Comparison of ENCODE assay signal across 8 cellular contexts in genomic region chr19:39335168-39335567, GRCh38. TPM values are rescaled to one million over a fixed set of nuclear protein-coding genes. Genes with fewer than 3 reads are reported as not detected.
DNase-seq lines count a peak whose midpoint lies in the region; ATAC-seq and TF ChIP-seq lines count a peak whose summit lies in the region.

No MANE protein-coding gene starts in this region.

- H2BK15ac ChIP-seq in neuronal stem cell (ENCODE audit: low read length): peak overlapping the region; percentile 37

- H2AK5ac ChIP-seq in neuronal stem cell (ENCODE audit: low read depth, low read length): no peak overlapping the region

- H2AFZ ChIP-seq in neuronal stem cell (ENCODE audit: low read length): peak overlapping the region; percentile 81

- peak overlapping the region; percentile 97 for H3K14ac ChIP-seq in neuronal stem cell (ENCODE audit: low read length)

- no peak overlapping the region for H3K23ac ChIP-seq in neuronal stem cell (ENCODE audit: low read depth, low read length, poor library complexity)

- TF ChIP-seq CTCF in DOHH2 (IDR thresholded peaks at IDR 0.05; ENCODE audit: low read depth, low read length, poor library complexity, severe bottlenecking): no peak
- no peak for TF ChIP-seq CTCF in HL-60 (IDR thresholded peaks at IDR 0.05; ENCODE audit: insufficient read depth, low read length)

- peak overlapping the region; percentile 39 for H2BK5ac ChIP-seq in neuronal stem cell (ENCODE audit: low read length)

- H3K4me3 ChIP-seq in DOHH2 (ENCODE audit: low read length) (peak overlapping the region; percentile 90), HL-60 (replicated peaks; ENCODE audit: insufficient read depth, low read length) (peak overlapping the region; percentile 84), neuronal stem cell (ENCODE audit: low read length in 2 of 2) (no peak overlapping the region)

- peaks cover 16% of the 10 kb centered on the region for H3F3A ChIP-seq in DOHH2 (ENCODE audit: control insufficient read depth, insufficient read depth)

- no peak overlapping the region for H4K91ac ChIP-seq in neuronal stem cell (ENCODE audit: low read depth, low read length, poor library complexity)

- DNase-seq in HL-60 (ENCODE audit: low read depth in 1 of 2, low spot score in 1 of 2): peak in 1 of 2 experiments; percentile 37
- DNase-seq in neuronal stem cell (ENCODE audit: low spot score): no peak
- no peak for DNase-seq in epidermal melanocyte (ENCODE audit: insufficient read length, low spot score)
- DNase-seq in EL: no peak
- no peak for DNase-seq in NCI-H774 (lab: John Stamatoyannopoulos, UW)

- H4K20me1 ChIP-seq in DOHH2 (ENCODE audit: control insufficient read depth, insufficient read depth, low read depth, low read length): no peaks in the 10 kb centered on the region

- peak overlapping the region; percentile 23 for H4K8ac ChIP-seq in neuronal stem cell (ENCODE audit: low read depth, low read length)

- no CpG with 5 or more reads among the region's 6 CpGs for WGBS in neuronal stem cell (ENCODE audit: extremely low coverage in 2 of 2, insufficient read length in 2 of 2, insufficient replicate concordance in 1 of 2), 2 donors

- ATAC-seq in HG03460 (IDR thresholded peaks at IDR 0.05; ENCODE audit: unreplicated experiment): no peak

- H2BK12ac ChIP-seq in neuronal stem cell (ENCODE audit: low read length): peak overlapping the region; percentile 16

- no peak overlapping the region for H2BK120ac ChIP-seq in neuronal stem cell (ENCODE audit: low read depth, low read length)

- H3K9me3 ChIP-seq in DOHH2 (ENCODE audit: control insufficient read depth, insufficient read depth, low read length) (no peaks in the 10 kb centered on the region), neuronal stem cell (replicated peaks in 1 of 2; ENCODE audit: control insufficient read depth in 2 of 2, insufficient read depth in 1 of 2, low read depth in 1 of 2, low read length in 2 of 2) (no peaks in the 10 kb centered on the region)

- H3K4ac ChIP-seq in neuronal stem cell (ENCODE audit: low read length): peak overlapping the region; percentile 76

- no peak overlapping the region for H3K9ac ChIP-seq in neuronal stem cell (ENCODE audit: low read depth, low read length, poor library complexity)

- H3K9me2 ChIP-seq in DOHH2 (replicated peaks; ENCODE audit: control insufficient read depth, low read length): no peaks in the 10 kb centered on the region

- H3K79me2 ChIP-seq in DOHH2 (ENCODE audit: control insufficient read depth, low read length): peaks cover 22% of the 10 kb centered on the region

- H3K18ac ChIP-seq in neuronal stem cell (ENCODE audit: low read length): no peak overlapping the region

- no peaks in the 10 kb centered on the region for H3K27me3 ChIP-seq in DOHH2 (ENCODE audit: control insufficient read depth, low read length)
- H3K27me3 ChIP-seq in HL-60 (ENCODE audit: insufficient read depth, poor library complexity, severe bottlenecking): no peaks in the 10 kb centered on the region
- H3K27me3 ChIP-seq in neuronal stem cell (ENCODE audit: control insufficient read depth in 3 of 3, insufficient read depth in 3 of 3, low read depth in 1 of 3, low read length in 3 of 3): peaks cover 0 to 6% (median 0%) of the 10 kb centered on the region in 3 experiments

- H3K79me1 ChIP-seq in neuronal stem cell (ENCODE audit: low read depth, low read length): no peaks in the 10 kb centered on the region

- H3K4me1 ChIP-seq in DOHH2 (ENCODE audit: control insufficient read depth, low read length): peaks cover 37% of the 10 kb centered on the region
- peaks cover 0 to 4% of the 10 kb centered on the region in 2 donors for H3K4me1 ChIP-seq in neuronal stem cell (ENCODE audit: control insufficient read depth in 2 of 2, insufficient read depth in 1 of 2, low read depth in 1 of 2, low read length in 2 of 2)

- peak overlapping the region; percentile 80 for H3K27ac ChIP-seq in DOHH2 (ENCODE audit: low read depth, low read length)
- H3K27ac ChIP-seq in HL-60 (replicated peaks): peak overlapping the region; percentile 95
- peak overlapping the region; percentile 26 for H3K27ac ChIP-seq in angular gyrus (ENCODE audit: low read depth, low read length)
- H3K27ac ChIP-seq in neuronal stem cell (replicated peaks; ENCODE audit: low read length): no peak overlapping the region

- H3K36me3 ChIP-seq in DOHH2 (ENCODE audit: control insufficient read depth, low read length) (peaks cover 4% of the 10 kb centered on the region), neuronal stem cell (replicated peaks in 1 of 2; ENCODE audit: control insufficient read depth in 2 of 2, insufficient read depth in 2 of 2, low read length in 2 of 2) (no peaks in the 10 kb centered on the region)

- H3K4me2 ChIP-seq in DOHH2 (ENCODE audit: low read length) (peak overlapping the region; percentile 88), neuronal stem cell (ENCODE audit: insufficient read depth, low read length, poor library complexity, severe bottlenecking) (no peak overlapping the region)

RNA-seq across cellular contexts. Expression of gene GMFG, which starts 0.7 kb away (rescaled TPM):
- polyA plus RNA-seq in neuronal stem cell (2013, experiment 1 of 2): 0.38 TPM
- polyA plus RNA-seq in neuronal stem cell (2013, experiment 2 of 2): 0.42 TPM

RNA-seq across cellular contexts. Expression of gene SAMD4B, which starts 7.1 kb away (rescaled TPM):
- polyA plus RNA-seq in neuronal stem cell (2013, experiment 1 of 2): 135 TPM
- 135 TPM for polyA plus RNA-seq in neuronal stem cell (2013, experiment 2 of 2)

RNA-seq across cellular contexts. Expression of gene LRFN1, which starts 14.5 kb away (rescaled TPM):
- polyA plus RNA-seq in neuronal stem cell (2013, experiment 1 of 2): 8.3 TPM
- polyA plus RNA-seq in neuronal stem cell (2013, experiment 2 of 2): 7.4 TPM

RNA-seq across cellular contexts. Expression of gene IFNL1, which starts 39.0 kb away (rescaled TPM):
- not detected for polyA plus RNA-seq in neuronal stem cell (2013, experiment 1 of 2)
- polyA plus RNA-seq in neuronal stem cell (2013, experiment 2 of 2): not detected

RNA-seq across cellular contexts. Expression of gene PAF1, which starts 55.7 kb away (rescaled TPM):
- 29.8 TPM for polyA plus RNA-seq in neuronal stem cell (2013, experiment 1 of 2)
- polyA plus RNA-seq in neuronal stem cell (2013, experiment 2 of 2): 30.0 TPM

Comparison
In these comparisons a context has a peak if more than half of its experiments do, and no peak if none do; other contexts are left out.
1. H3K4me3 ChIP-seq: peak in DOHH2 (single experiment) and HL-60 (single experiment); none in neuronal stem cell (0 of 2).